In genomic region chr11:123238297-123238696, GRCh38 we compare ENCODE assay signal across 15 cellular contexts. TPM values are rescaled to one million over a fixed set of nuclear protein-coding genes. Genes with fewer than 3 reads are reported as not detected.
A peak's percentile ranks its signal among the peaks of the same experiment; 100 is the strongest.
DNase-seq lines count a peak whose midpoint lies in the region; TF ChIP-seq lines count a peak whose summit lies in the region.
"Had no signal": no experiment of that assay in that cellular context is flagged by ENCODE, and none has a peak within 500 bp of the region (broad histone marks: within the 10 kb centered on the region; RNA-seq: fewer than 3 reads in every experiment).

No MANE protein-coding gene starts in this region.

- no peak overlapping the region for H3K27ac Mint-ChIP-seq in activated T-helper 2 cell treated with anti-CD3 and anti-CD28 coated beads, Interferon-gamma antibody, Interleukin-2, Interleukin-4, amounts not matched to agents 10 μg/mL and 5 μg/mL and 100 μg/mL, durations not matched to agents 14 hours and 24 hours and 36 hours
- H3K27ac Mint-ChIP-seq: activated T-helper 1 cell treated with anti-CD3 and anti-CD28 coated beads, Interleukin-12 subunit alpha, Interleukin-12 subunit beta, Interleukin-2, Interleukin-4 antibody, amounts not matched to agents 30 ng/mL and 10 ng/mL and 1 ng/mL, durations not matched to agents 14 hours and 24 hours and 36 hours; naive thymus-derived CD8-positive, alpha-beta T cell had no signal

- peaks cover 18% of the 10 kb centered on the region for H3K4me1 Mint-ChIP-seq in activated T-helper 2 cell treated with anti-CD3 and anti-CD28 coated beads, Interferon-gamma antibody, Interleukin-2, Interleukin-4, amounts not matched to agents 10 μg/mL and 5 μg/mL and 100 μg/mL, durations not matched to agents 14 hours and 24 hours and 36 hours (ENCODE audit: low read depth)

- TF ChIP-seq POLR2A in ovary (IDR thresholded peaks at IDR 0.05), result no peak

- H3K79me2 ChIP-seq in ACC112 (ENCODE audit: control insufficient read depth, insufficient read depth, low read length, unreplicated experiment), result no peaks in the 10 kb centered on the region
- H3K79me2 ChIP-seq in osteoblast (ENCODE audit: insufficient read depth, low read length), result no peaks in the 10 kb centered on the region

- H3K27me3 Mint-ChIP-seq in activated T-helper 2 cell treated with anti-CD3 and anti-CD28 coated beads, Interferon-gamma antibody, Interleukin-2, Interleukin-4, amounts not matched to agents 10 μg/mL and 5 μg/mL and 100 μg/mL, durations not matched to agents 14 hours and 24 hours and 36 hours (ENCODE audit: low read depth), result peaks cover 17% of the 10 kb centered on the region

- no peaks in the 10 kb centered on the region for H3K36me3 Mint-ChIP-seq in activated T-helper 2 cell treated with anti-CD3 and anti-CD28 coated beads, Interferon-gamma antibody, Interleukin-2, Interleukin-4, amounts not matched to agents 10 μg/mL and 5 μg/mL and 100 μg/mL, durations not matched to agents 14 hours and 24 hours and 36 hours (ENCODE audit: low read depth)
- H3K36me3 Mint-ChIP-seq: naive thymus-derived CD8-positive, alpha-beta T cell had no signal

- intact Hi-C loops in ovary (cut with DNase I), result loop anchor here in 1 of 4 donors (10.0 kb wide), 1 partner anchor 73 kb away; no protein-coding TSS in a partner anchor
- intact Hi-C loops in activated T-helper 2 cell treated with anti-CD3 and anti-CD28 coated beads, Interferon-gamma antibody, Interleukin-2, Interleukin-4, amounts not matched to agents 10 μg/mL and 5 μg/mL and 100 μg/mL, durations not matched to agents 14 hours and 24 hours and 36 hours (cut with micrococcal nuclease), result no loop called here

- no peak overlapping the region for H3K4me3 Mint-ChIP-seq in activated T-helper 2 cell treated with anti-CD3 and anti-CD28 coated beads, Interferon-gamma antibody, Interleukin-2, Interleukin-4, amounts not matched to agents 10 μg/mL and 5 μg/mL and 100 μg/mL, durations not matched to agents 14 hours and 24 hours and 36 hours (ENCODE audit: low read depth)
- H3K4me3 Mint-ChIP-seq: activated T-helper 1 cell treated with anti-CD3 and anti-CD28 coated beads, Interleukin-12 subunit alpha, Interleukin-12 subunit beta, Interleukin-2, Interleukin-4 antibody, amounts not matched to agents 30 ng/mL and 10 ng/mL and 1 ng/mL, durations not matched to agents 14 hours and 24 hours and 36 hours; naive thymus-derived CD8-positive, alpha-beta T cell had no signal

- no peak overlapping the region for H3K4me2 ChIP-seq in osteoblast (ENCODE audit: insufficient read depth, low read length)

- H3K27me3 ChIP-seq in ACC112 (ENCODE audit: insufficient read depth, low read length) (no peaks in the 10 kb centered on the region), osteoblast (ENCODE audit: insufficient read depth, low read length) (no peaks in the 10 kb centered on the region), ovary (no peaks in the 10 kb centered on the region)
- H3K27me3 ChIP-seq: esophagus squamous epithelium had no signal

- no peak overlapping the region for H3K4me3 ChIP-seq in ACC112 (ENCODE audit: low read depth, low read length)
- no peak overlapping the region for H3K4me3 ChIP-seq in osteoblast (ENCODE audit: insufficient read depth, low read length)
- H3K4me3 ChIP-seq in ovary, result no peak overlapping the region
- H3K4me3 ChIP-seq: esophagus squamous epithelium had no signal

- no peaks in the 10 kb centered on the region for H3K36me3 ChIP-seq in ACC112 (ENCODE audit: insufficient read depth, low read length)
- no peaks in the 10 kb centered on the region for H3K36me3 ChIP-seq in osteoblast (ENCODE audit: insufficient read depth, low read length)
- H3K36me3 ChIP-seq in ovary, result no peaks in the 10 kb centered on the region
- H3K36me3 ChIP-seq: esophagus squamous epithelium had no signal

- H2AFZ ChIP-seq in ACC112 (ENCODE audit: low read length, unreplicated experiment), result peak overlapping the region; percentile 27
- H2AFZ ChIP-seq in osteoblast (ENCODE audit: low read length), result peak overlapping the region; percentile 2

- no peak for TF ChIP-seq CTCF in osteoblast (IDR thresholded peaks at IDR 0.05; ENCODE audit: extremely low read depth, low read depth, low read length)
- no peak for TF ChIP-seq CTCF in ovary (IDR thresholded peaks at IDR 0.05)

- no peaks in the 10 kb centered on the region for H3K9me3 Mint-ChIP-seq in activated T-helper 2 cell treated with anti-CD3 and anti-CD28 coated beads, Interferon-gamma antibody, Interleukin-2, Interleukin-4, amounts not matched to agents 10 μg/mL and 5 μg/mL and 100 μg/mL, durations not matched to agents 14 hours and 24 hours and 36 hours
- H3K9me3 Mint-ChIP-seq: activated T-helper 1 cell treated with anti-CD3 and anti-CD28 coated beads, Interleukin-12 subunit alpha, Interleukin-12 subunit beta, Interleukin-2, Interleukin-4 antibody, amounts not matched to agents 30 ng/mL and 10 ng/mL and 1 ng/mL, durations not matched to agents 14 hours and 24 hours and 36 hours; naive thymus-derived CD8-positive, alpha-beta T cell had no signal

- H3K27ac ChIP-seq in ACC112 (ENCODE audit: low read depth, low read length) (peak overlapping the region; percentile 54), osteoblast (ENCODE audit: low read depth, low read length) (peak overlapping the region; percentile 79), ovary (no peak overlapping the region)

- no peak for TF ChIP-seq EP300 in ovary (IDR thresholded peaks at IDR 0.05)

- H3K4me1 ChIP-seq in ACC112 (ENCODE audit: control insufficient read depth, insufficient read depth, low read length, unreplicated experiment), result peaks cover 27% of the 10 kb centered on the region
- H3K4me1 ChIP-seq in osteoblast (ENCODE audit: insufficient read depth, low read length), result peaks cover 56% of the 10 kb centered on the region
- peaks cover 4% of the 10 kb centered on the region for H3K4me1 ChIP-seq in ovary (ENCODE audit: insufficient read depth)

- H4K20me1 ChIP-seq in osteoblast (ENCODE audit: insufficient read depth, low read length), result no peaks in the 10 kb centered on the region

- 98 to 100% (median 100%) methylated on average over 1 of the region's 1 CpG for WGBS in ovary, 3 donors

- DNase-seq in RPMI7951 (ENCODE audit: low read depth), result peak; percentile 44
- DNase-seq in fibroblast of the conjunctiva (ENCODE audit: low read depth), result peak; percentile 95
- peak; percentile 79 for DNase-seq in osteoblast (ENCODE audit: insufficient read length, low spot score, missing footprints)
- no peak for DNase-seq in ovary
- DNase-seq in NCI-H2107 (lab: John Stamatoyannopoulos, UW), result no peak
- DNase-seq in activated T-helper 2 cell treated with anti-CD3 and anti-CD28 coated beads, Interferon-gamma antibody, Interleukin-2, Interleukin-4, amounts not matched to agents 10 μg/mL and 5 μg/mL and 100 μg/mL, durations not matched to agents 14 hours and 24 hours and 36 hours (ENCODE audit: low spot score), result no peak
- DNase-seq in DMS153 treated with DMSO at 0.1 percent for 48 hours (lab: John Stamatoyannopoulos, UW; ENCODE audit: unreplicated experiment), result no peak
- DNase-seq: activated CD4-positive, alpha-beta T cell treated with anti-CD3 and anti-CD28 coated beads for 4 hours; central memory CD4-positive, alpha-beta T cell; esophagus squamous epithelium; islet precursor cell; Kasumi-1; naive thymus-derived CD8-positive, alpha-beta T cell had no signal

- H3K9me3 ChIP-seq in osteoblast (ENCODE audit: low read depth, low read length) (no peaks in the 10 kb centered on the region), ovary (no peaks in the 10 kb centered on the region)
- H3K9me3 ChIP-seq: esophagus squamous epithelium had no signal

RNA-seq across cellular contexts. Expression of gene CLMP, which starts 43.2 kb away (rescaled TPM):
- total RNA-seq in RPMI7951 (2014; rRNA removed; shearing (Covaris generic)), result 42.7 and 44.9 TPM in 2 replicates
- total RNA-seq in osteoblast, result 174 and 210 TPM in 2 replicates
- 10 to 100 TPM; 21.9 to 70.5 (median 25.3) TPM for total RNA-seq in ovary
- polyA plus RNA-seq in ovary, result 10 to 100 TPM; 11.9 to 33.7 TPM
- total RNA-seq in activated T-helper 2 cell treated with anti-CD3 and anti-CD28 coated beads, Interferon-gamma antibody, Interleukin-2, Interleukin-4, amounts not matched to agents 10 μg/mL and 5 μg/mL and 100 μg/mL, durations not matched to agents 14 hours and 24 hours and 36 hours, result 0.05 and 0.11 TPM in 2 replicates
- total RNA-seq: activated T-helper 1 cell treated with anti-CD3 and anti-CD28 coated beads, Interleukin-12 subunit alpha, Interleukin-12 subunit beta, Interleukin-2, Interleukin-4 antibody, amounts not matched to agents 30 ng/mL and 10 ng/mL and 1 ng/mL, durations not matched to agents 14 hours and 24 hours and 36 hours had no signal

Comparison
In these comparisons a context has a peak if more than half of its experiments do, and no peak if none do; other contexts are left out.
1. H3K27ac ChIP-seq: peak in ACC112 (single experiment) and osteoblast (single experiment); none in ovary (0 of 2).
2. DNase-seq: peak in RPMI7951 (single experiment), fibroblast of the conjunctiva (single experiment) and osteoblast (single experiment); none in ovary (0 of 5), NCI-H2107 (single experiment), activated T-helper 2 cell treated with anti-CD3 and anti-CD28 coated beads, Interferon-gamma antibody, Interleukin-2, Interleukin-4, amounts not matched to agents 10 μg/mL and 5 μg/mL and 100 μg/mL, durations not matched to agents 14 hours and 24 hours and 36 hours (single experiment) and DMS153 treated with DMSO at 0.1 percent for 48 hours (single experiment).
3. RNA of gene CLMP, which starts 43.2 kb away (total RNA-seq): 174 to 210 TPM in osteoblast, 42.7 to 44.9 TPM in RPMI7951 and 21.9 to 70.5 TPM in ovary; 0.05 to 0.11 TPM in activated T-helper 2 cell treated with anti-CD3 and anti-CD28 coated beads, Interferon-gamma antibody, Interleukin-2, Interleukin-4, amounts not matched to agents 10 μg/mL and 5 μg/mL and 100 μg/mL, durations not matched to agents 14 hours and 24 hours and 36 hours; every median in the first group is over 10 times any median in the second.